ENCODE assay signal across 1 cellular context in the genomic region with DNA sequence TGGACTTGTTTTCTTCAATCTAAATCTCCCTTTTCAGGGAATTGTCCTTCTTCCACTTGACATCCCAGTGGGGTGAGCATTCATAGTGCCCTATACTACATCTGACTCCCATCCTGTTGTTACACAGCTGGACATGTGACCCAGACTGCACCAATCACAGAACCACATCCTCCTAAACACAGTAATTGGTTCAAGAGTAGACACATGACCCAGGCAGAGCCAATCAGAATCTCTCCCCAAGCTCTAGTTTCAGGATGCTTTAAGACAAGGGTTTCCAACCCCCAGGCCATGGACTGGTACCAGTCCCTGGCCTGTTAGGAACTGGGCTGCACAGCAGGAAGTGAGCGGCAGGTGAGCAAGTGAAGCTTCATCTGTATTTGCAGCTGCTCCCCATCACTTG.
TF ChIP-seq lines count a peak whose summit lies in the region.

No MANE protein-coding gene starts in this region.

TF ChIP-seq in IMR-90, 13 proteins besides CTCF, POLR2A, EP300 and RAD21 (continued from another document):
- TF ChIP-seq MXI1 (IDR thresholded peaks at IDR 0.05; ENCODE audit: borderline replicate concordance, low read depth, low read length) (no peak), CEBPB (IDR thresholded peaks at IDR 0.05; ENCODE audit: low read depth, low read length) (no peak)
